In genomic region chr1:52928083-52928404, GRCh38 we compare ENCODE assay signal across 8 cellular contexts. TPM values are rescaled to one million over a fixed set of nuclear protein-coding genes. Genes with fewer than 3 reads are reported as not detected.
DNase-seq lines count a peak whose midpoint lies in the region; ATAC-seq and TF ChIP-seq lines count a peak whose summit lies in the region.

No MANE protein-coding gene starts in this region.

- H3K27me3 Mint-ChIP-seq in chondrocyte (ENCODE audit: low read depth): no peaks in the 10 kb centered on the region

- DNase-seq in AG04450 (ENCODE audit: low read depth, low spot score): no peak
- peak in 1 of 2 experiments; percentile 13 for DNase-seq in HL-60 (ENCODE audit: low read depth in 1 of 2, low spot score in 1 of 2)
- no peak for DNase-seq in chondrocyte (ENCODE audit: low spot score)
- no peak for DNase-seq in mesendoderm
- DNase-seq in NCI-H187 treated with DMSO at 0.1 percent for 48 hours (lab: John Stamatoyannopoulos, UW): no peak
- DNase-seq in NOMO-1 treated with DMSO at 0.1 percent for 48 hours (lab: John Stamatoyannopoulos, UW; ENCODE audit: unreplicated experiment): no peak
- no peak for DNase-seq in HUDEP-2 (lab: John Stamatoyannopoulos, UW; ENCODE audit: unreplicated experiment in 76 of 76)

- H3K27me3 ChIP-seq in AG04450 (ENCODE audit: control insufficient read depth, insufficient read depth, low read length): no peaks in the 10 kb centered on the region
- H3K27me3 ChIP-seq in HL-60 (ENCODE audit: insufficient read depth, poor library complexity, severe bottlenecking): no peaks in the 10 kb centered on the region
- H3K27me3 ChIP-seq in mesendoderm (ENCODE audit: insufficient read depth, low read length, poor library complexity): peaks cover 14% of the 10 kb centered on the region

- no peak overlapping the region for H3K23ac ChIP-seq in mesendoderm (ENCODE audit: low read length)

- H2BK120ac ChIP-seq in mesendoderm (ENCODE audit: low read depth, low read length): no peak overlapping the region

- H3K56ac ChIP-seq in mesendoderm (ENCODE audit: low read length): peak overlapping the region; percentile 82

- H3K4me3 Mint-ChIP-seq in chondrocyte (ENCODE audit: unreplicated experiment): peak overlapping the region; percentile 77

- H3K9me3 Mint-ChIP-seq in chondrocyte (ENCODE audit: low read depth): no peaks in the 10 kb centered on the region

- no peak overlapping the region for H3K18ac ChIP-seq in mesendoderm (ENCODE audit: low read length)

- no peak overlapping the region for H3K4ac ChIP-seq in mesendoderm (ENCODE audit: low read depth, low read length)

- H3K79me1 ChIP-seq in mesendoderm (ENCODE audit: low read length): no peaks in the 10 kb centered on the region

- H3K4me1 ChIP-seq in mesendoderm (ENCODE audit: control insufficient read depth, low read depth, low read length): peaks cover 2% of the 10 kb centered on the region

- H3K36me3 Mint-ChIP-seq in chondrocyte (ENCODE audit: low read depth): no peaks in the 10 kb centered on the region

- CTCF ChIA-PET in AG04450 (lab: Charles Lee): no interaction called here

- H2AK5ac ChIP-seq in mesendoderm (ENCODE audit: low read length): no peak overlapping the region

- no peak overlapping the region for H2BK15ac ChIP-seq in mesendoderm (replicated peaks; ENCODE audit: low read depth)

- H2BK5ac ChIP-seq in mesendoderm (ENCODE audit: low read length): no peak overlapping the region

- peak overlapping the region; percentile 71 for H3K9ac ChIP-seq in mesendoderm (ENCODE audit: low read length)

- H3K36me3 ChIP-seq in mesendoderm (ENCODE audit: control insufficient read depth, insufficient read depth, low read length): no peaks in the 10 kb centered on the region

- TF ChIP-seq CTCF in AG04450 (IDR thresholded peaks at IDR 0.05; ENCODE audit: low read depth, low read length): no peak
- TF ChIP-seq CTCF in HL-60 (IDR thresholded peaks at IDR 0.05; ENCODE audit: insufficient read depth, low read length): no peak
- no peak for TF ChIP-seq CTCF in chondrocyte (IDR thresholded peaks at IDR 0.05)

- H4K5ac ChIP-seq in mesendoderm (ENCODE audit: low read length): no peak overlapping the region

- peak overlapping the region; percentile 74 for H3K27ac Mint-ChIP-seq in chondrocyte (ENCODE audit: unreplicated experiment)

- H3K4me1 Mint-ChIP-seq in chondrocyte (ENCODE audit: low read depth): peaks cover 9% of the 10 kb centered on the region

- no peak overlapping the region for H4K8ac ChIP-seq in mesendoderm (ENCODE audit: low read depth, low read length)

- ATAC-seq in GM21360 (IDR thresholded peaks at IDR 0.05; ENCODE audit: unreplicated experiment): no peak

- H3K4me3 ChIP-seq in AG04450 (ENCODE audit: low read depth, low read length): peak overlapping the region; percentile 80
- H3K4me3 ChIP-seq in HL-60 (replicated peaks; ENCODE audit: insufficient read depth, low read length): peak overlapping the region; percentile 65
- H3K4me3 ChIP-seq in mesendoderm (ENCODE audit: low read length): no peak overlapping the region

- H3K79me2 ChIP-seq in mesendoderm (ENCODE audit: control insufficient read depth, insufficient read depth, low read length): no peaks in the 10 kb centered on the region

- peak overlapping the region; percentile 79 for H3K4me2 ChIP-seq in mesendoderm (ENCODE audit: low read length)

- H3K27ac ChIP-seq in AG04450 (ENCODE audit: low read depth, low read length) (peak overlapping the region; percentile 61), HL-60 (replicated peaks) (no peak overlapping the region; the same call in 1 of the 2 replicates), mesendoderm (ENCODE audit: low read depth, low read length) (no peak overlapping the region)

- no peaks in the 10 kb centered on the region; the same call in 1 of the 2 replicates for H3K9me3 ChIP-seq in AG04450 (ENCODE audit: control insufficient read depth, insufficient read depth, low read length)

- no CpG with 5 or more reads among the region's 11 CpGs for WGBS in mesendoderm (ENCODE audit: extremely low coverage, insufficient coverage, low lambda C conversion rate)

- POLR2A ChIA-PET in AG04450 (lab: Yijun Ruan, JAX): no interaction called here

RNA-seq across cellular contexts. Expression of gene SCP2, which starts 1.0 kb away (rescaled TPM):
- 164 and 278 TPM in 2 replicates for polyA plus RNA-seq in AG04450 (2011; rRNA removed)
- polyA minus RNA-seq in AG04450 (2011; rRNA and poly(A)+ RNA removed): 52.5 and 70.3 TPM in 2 replicates
- 84.0 to 98.3 TPM (median 87.4 TPM) in 3 replicates for total RNA-seq in chondrocyte
- polyA plus RNA-seq in mesendoderm (2013, experiment 1 of 2): 28.4 TPM
- 35.8 TPM for polyA plus RNA-seq in mesendoderm (2013, experiment 2 of 2)

RNA-seq across cellular contexts. Expression of gene ECHDC2, which starts 6.5 kb away (rescaled TPM):
- polyA plus RNA-seq in AG04450 (2011; rRNA removed): 54.6 and 55.4 TPM in 2 replicates
- polyA minus RNA-seq in AG04450 (2011; rRNA and poly(A)+ RNA removed): 24.8 and 26.6 TPM in 2 replicates
- total RNA-seq in chondrocyte: 9.4 to 41.7 TPM (median 39.5 TPM) in 3 replicates
- 3.5 TPM for polyA plus RNA-seq in mesendoderm (2013, experiment 1 of 2)
- polyA plus RNA-seq in mesendoderm (2013, experiment 2 of 2): 3.4 TPM
